21 cellular contexts compared by ENCODE assay signal in the genomic region with DNA sequence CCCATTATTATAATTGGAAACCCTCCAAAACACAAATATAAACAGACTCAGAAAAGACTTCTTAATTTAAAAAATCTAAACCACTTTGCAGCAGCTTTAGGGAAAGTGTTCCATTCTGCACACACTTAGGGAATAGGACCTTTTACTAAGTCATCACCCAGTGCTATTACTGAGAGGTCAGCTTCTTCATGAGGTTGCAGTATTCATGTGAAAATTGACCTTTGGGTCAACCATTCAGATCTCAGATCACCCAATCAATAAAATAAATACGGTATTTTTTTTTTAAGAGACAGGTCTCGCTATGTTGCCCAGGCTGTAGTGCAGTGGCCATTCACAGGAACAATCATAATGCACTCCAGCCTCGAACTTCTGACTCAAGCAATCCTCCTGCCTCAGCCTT. TPM values are rescaled to one million over a fixed set of nuclear protein-coding genes. Genes with fewer than 3 reads are reported as not detected.
DNase-seq lines count a peak whose midpoint lies in the region; ATAC-seq and TF ChIP-seq lines count a peak whose summit lies in the region.
"Had no signal": no experiment of that assay in that cellular context is flagged by ENCODE, and none has a peak within 500 bp of the region (broad histone marks: within the 10 kb centered on the region; RNA-seq: fewer than 3 reads in every experiment).

No MANE protein-coding gene starts in this region.

- 0 out of 2 replicates have a peak overlapping the region, but pooled peaks have one; percentile 1 for H4K91ac ChIP-seq in IMR-90 (ENCODE audit: insufficient read depth, low read depth, low read length)

- H3K9me3 ChIP-seq in IMR-90 (ENCODE audit: control insufficient read depth, insufficient read depth, low read length) = no peaks in the 10 kb centered on the region
- no peaks in the 10 kb centered on the region for H3K9me3 ChIP-seq in neutrophil
- H3K9me3 ChIP-seq: BE2C, BLaER1 had no signal

- H3K14ac ChIP-seq in IMR-90 (replicated peaks; ENCODE audit: low read depth, low read length) = peak overlapping the region; percentile 56

- TF ChIP-seq CTCF in IMR-90 (conservative IDR thresholded peaks at IDR 0.05; ENCODE audit: low read depth, low read length) (no peak), neutrophil (IDR thresholded peaks at IDR 0.05) (no peak)

- CTCF ChIA-PET in IMR-90 (lab: Yijun Ruan, JAX) = interaction anchor here (0.6 to 1.2 kb wide), 3 partner anchors 11 to 440 kb away, joined by 3 to 4 read pairs (median 3); no protein-coding TSS in a partner anchor

- H3K36me3 ChIP-seq in IMR-90 (ENCODE audit: control insufficient read depth, insufficient read depth, low read length) (no peaks in the 10 kb centered on the region), neutrophil (no peaks in the 10 kb centered on the region)
- H3K36me3 ChIP-seq: BE2C, BLaER1 had no signal

- no peak overlapping the region for H3K9ac ChIP-seq in IMR-90 (ENCODE audit: low read depth, low read length)
- H3K9ac ChIP-seq: BLaER1 had no signal

- H3K4me3 ChIP-seq in IMR-90 (ENCODE audit: insufficient read depth, low read depth, low read length) (no peak overlapping the region), neutrophil (ENCODE audit: low read depth in 1 of 2, low read length in 1 of 2) (no peak overlapping the region)
- H3K4me3 ChIP-seq: BLaER1, GM12878 had no signal

- no peaks in the 10 kb centered on the region; the same call in 1 of the 2 replicates for H3K27me3 ChIP-seq in IMR-90 (ENCODE audit: control insufficient read depth, insufficient read depth, low read length)
- no peaks in the 10 kb centered on the region for H3K27me3 ChIP-seq in neutrophil
- H3K27me3 ChIP-seq: BE2C, BLaER1 had no signal

- H3K79me1 ChIP-seq in IMR-90 (ENCODE audit: low read depth in 1 of 2, low read length in 2 of 2) = no peaks in the 10 kb centered on the region

- DNase-seq in IMR-90 (no peak), left lobe of liver (ENCODE audit: low spot score) (no peak), Right ventricle myocardium superior (no peak), GM19240 (ENCODE audit: insufficient read length, low spot score) (no peak)
- DNase-seq: 8988T; ACHN; BE2C; C1 segment of cervical spinal cord; CD4-positive, alpha-beta memory T cell; CD4-positive, CD25-positive, alpha-beta regulatory T cell; CD8-positive, alpha-beta memory T cell; COR-L47; DMS 273 treated with DMSO at 0.1 percent for 48 hours; DMS153; DMS53; DMS79; DND-41; GDM1 had no signal

- 0 out of 2 replicates have a peak overlapping the region, but pooled peaks have one; percentile 37 for H3K23ac ChIP-seq in IMR-90 (ENCODE audit: low read depth, low read length)

- H3K56ac ChIP-seq in IMR-90 (ENCODE audit: extremely low read depth, insufficient read depth, low read length) = no peak overlapping the region

- 0 out of 2 replicates have a peak overlapping the region, but pooled peaks have one; percentile 36 for H2BK20ac ChIP-seq in IMR-90 (ENCODE audit: low read depth, low read length)

- no peak overlapping the region for H2BK15ac ChIP-seq in IMR-90 (ENCODE audit: low read depth, low read length)

- peak overlapping the region; percentile 41; the same call in 1 of the 2 replicates for H3K27ac ChIP-seq in IMR-90 (ENCODE audit: insufficient read depth, low read length)
- peak overlapping the region; percentile 16 for H3K27ac ChIP-seq in neutrophil
- H3K27ac ChIP-seq: BLaER1 had no signal

- WGBS in IMR-90 (ENCODE audit: extremely low coverage in 2 of 2, insufficient read length in 1 of 2), 2 experiments = 100% methylated on average over 3 of the region's 3 CpGs; no CpG with 5 or more reads in 1 of the 2 experiments

- no peak for ATAC-seq in IMR-90 (ENCODE audit: low read depth)
- peak; percentile 55 for ATAC-seq in left lobe of liver
- no peak for ATAC-seq in Right ventricle myocardium superior (ENCODE audit: poor library complexity)
- ATAC-seq: GM12878 had no signal

- no peak overlapping the region for H2AK5ac ChIP-seq in IMR-90 (ENCODE audit: low read depth, low read length)

- peak overlapping the region; percentile 64 for H2BK5ac ChIP-seq in IMR-90 (ENCODE audit: low read depth, low read length, poor library complexity, severe bottlenecking)

- dilution Hi-C loops in IMR-90 (cut with HindIII; ENCODE audit: low sequenced_read_pairs, unreplicated experiment) = no loop called here

- peak overlapping the region; percentile 69; the same call in 1 of the 2 replicates for H3K18ac ChIP-seq in IMR-90 (ENCODE audit: low read depth, low read length)

- no TSS peak for BruUV-seq in IMR-90 (replicated peaks; lab: Mats Ljungman, UMichigan)

- H3K9me1 ChIP-seq in IMR-90 (ENCODE audit: insufficient read depth, low read length) = no peaks in the 10 kb centered on the region; the same call in none of the 2 replicates

- H4K5ac ChIP-seq in IMR-90 (ENCODE audit: low read depth, low read length) = peak overlapping the region; percentile 31; the same call in 1 of the 2 replicates

- H3K4me1 ChIP-seq in IMR-90 (ENCODE audit: control insufficient read depth, insufficient read depth, low read length) = peaks cover 10% of the 10 kb centered on the region
- peaks cover 10% of the 10 kb centered on the region in 2 experiments for H3K4me1 ChIP-seq in neutrophil (ENCODE audit: control insufficient read depth in 1 of 2, insufficient read depth in 1 of 2, low read depth in 1 of 2, low read length in 1 of 2)
- H3K4me1 ChIP-seq: BE2C, BLaER1 had no signal

- in situ Hi-C loops in IMR-90 (cut with MboI; ENCODE audit: low sequenced_read_pairs) = no loop called here

- 0 out of 2 replicates have a peak overlapping the region, but pooled peaks have one; percentile 7 for H2BK120ac ChIP-seq in IMR-90 (ENCODE audit: low read depth, low read length)

- no peak for TF ChIP-seq RAD21 in IMR-90 (IDR thresholded peaks at IDR 0.05; ENCODE audit: low read length)

- peaks cover 5% of the 10 kb centered on the region; the same call in 1 of the 2 replicates for H4K20me1 ChIP-seq in IMR-90 (ENCODE audit: insufficient read depth, low read length)
- H4K20me1 ChIP-seq: BLaER1 had no signal

- intact Hi-C loops in IMR-90 (cut with micrococcal nuclease) (no loop called here), Right ventricle myocardium superior (cut with DNase I) (no loop called here)

- H3K4me2 ChIP-seq in IMR-90 (ENCODE audit: low read depth, low read length) = peak overlapping the region; percentile 48; the same call in 1 of the 2 replicates
- H3K4me2 ChIP-seq: BLaER1 had no signal

- no peak overlapping the region for H2AK9ac ChIP-seq in IMR-90 (replicated peaks; ENCODE audit: low read depth, low read length, poor library complexity)

- peak overlapping the region in 1 of 2 experiments; percentile 42; a peak in 1 of 4 replicates for H4K8ac ChIP-seq in IMR-90 (ENCODE audit: low read depth in 2 of 2, low read length in 2 of 2)

- H3K4ac ChIP-seq in IMR-90 (ENCODE audit: low read depth, low read length) = 0 out of 2 replicates have a peak overlapping the region, but pooled peaks have one; percentile 7

- POLR2A ChIA-PET in IMR-90 (lab: Charles Lee; ENCODE audit: unreplicated experiment) = no interaction called here

- no peak overlapping the region for H2AFZ ChIP-seq in IMR-90 (replicated peaks; ENCODE audit: low read length, poor library complexity)

- no peak for TF ChIP-seq POLR2A in IMR-90 (IDR thresholded peaks at IDR 0.05; ENCODE audit: low read depth, low read length)

TF ChIP-seq in IMR-90, 13 proteins besides CTCF, POLR2A, EP300 and RAD21:
- TF ChIP-seq RFX5 (IDR thresholded peaks at IDR 0.05; ENCODE audit: low read depth, low read length) = no peak
- TF ChIP-seq, protein P1, sequence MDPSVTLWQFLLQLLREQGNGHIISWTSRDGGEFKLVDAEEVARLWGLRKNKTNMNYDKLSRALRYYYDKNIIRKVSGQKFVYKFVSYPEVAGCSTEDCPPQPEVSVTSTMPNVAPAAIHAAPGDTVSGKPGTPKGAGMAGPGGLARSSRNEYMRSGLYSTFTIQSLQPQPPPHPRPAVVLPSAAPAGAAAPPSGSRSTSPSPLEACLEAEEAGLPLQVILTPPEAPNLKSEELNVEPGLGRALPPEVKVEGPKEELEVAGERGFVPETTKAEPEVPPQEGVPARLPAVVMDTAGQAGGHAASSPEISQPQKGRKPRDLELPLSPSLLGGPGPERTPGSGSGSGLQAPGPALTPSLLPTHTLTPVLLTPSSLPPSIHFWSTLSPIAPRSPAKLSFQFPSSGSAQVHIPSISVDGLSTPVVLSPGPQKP (IDR thresholded peaks at IDR 0.05; ENCODE audit: borderline replicate concordance, low read depth, low read length) = no peak
- TF ChIP-seq CHD1 (IDR thresholded peaks at IDR 0.05; ENCODE audit: low read depth, low read length) = no peak
- no peak for TF ChIP-seq MAFK (IDR thresholded peaks at IDR 0.05; ENCODE audit: low read depth, low read length)
- TF ChIP-seq RCOR1 (IDR thresholded peaks at IDR 0.05; ENCODE audit: insufficient replicate concordance, low read length) = no peak
- TF ChIP-seq SMC3 (IDR thresholded peaks at IDR 0.05; ENCODE audit: low read depth, low read length) = no peak
- TF ChIP-seq MXI1 (IDR thresholded peaks at IDR 0.05; ENCODE audit: borderline replicate concordance, low read depth, low read length) = no peak
- no peak for TF ChIP-seq NFE2L2 (IDR thresholded peaks at IDR 0.05; ENCODE audit: low read depth, low read length)

RNA-seq across cellular contexts. Expression of a gene that starts 21.8 kb away (rescaled TPM):
- 0.28 and 0.36 TPM in 2 replicates for total RNA-seq in IMR-90 (2012; rRNA removed)
- polyA plus RNA-seq in IMR-90 (2012; rRNA removed) = 0.10 and 0.14 TPM in 2 replicates
- polyA plus RNA-seq in IMR-90 (2012; cell fraction: cytosol; rRNA removed) = 0.03 TPM in 2 replicates
- 0.46 and 0.58 TPM in 2 replicates for polyA plus RNA-seq in IMR-90 (2012; cell fraction: nucleus; rRNA removed; ENCODE audit: low replicate concordance)
- 2.4 TPM for total RNA-seq in left lobe of liver
- 1.4 TPM for total RNA-seq in Right ventricle myocardium superior
- polyA plus RNA-seq: CD4-positive, alpha-beta memory T cell; CD4-positive, CD25-positive, alpha-beta regulatory T cell; CD8-positive, alpha-beta memory T cell had no signal

RNA-seq across cellular contexts. Expression of a gene that starts 27.6 kb away (rescaled TPM):
- 1.4 and 2.0 TPM in 2 replicates for total RNA-seq in IMR-90 (2012; rRNA removed)
- polyA plus RNA-seq in IMR-90 (2012; rRNA removed) = 4.7 and 5.9 TPM in 2 replicates
- polyA plus RNA-seq in IMR-90 (2012; cell fraction: cytosol; rRNA removed) = 5.6 and 18.2 TPM in 2 replicates
- polyA plus RNA-seq in IMR-90 (2012; cell fraction: nucleus; rRNA removed; ENCODE audit: low replicate concordance) = 4.1 and 7.9 TPM in 2 replicates
- 0.35 TPM for total RNA-seq in left lobe of liver
- 27.5 TPM for total RNA-seq in Right ventricle myocardium superior
- total RNA-seq: CD4-positive, alpha-beta memory T cell; CD4-positive, CD25-positive, alpha-beta regulatory T cell; CD8-positive, alpha-beta memory T cell had no signal
- polyA plus RNA-seq: CD4-positive, alpha-beta memory T cell; CD4-positive, CD25-positive, alpha-beta regulatory T cell; CD8-positive, alpha-beta memory T cell had no signal
